Comparison of ENCODE assay signal across 25 cellular contexts in the genomic region with DNA sequence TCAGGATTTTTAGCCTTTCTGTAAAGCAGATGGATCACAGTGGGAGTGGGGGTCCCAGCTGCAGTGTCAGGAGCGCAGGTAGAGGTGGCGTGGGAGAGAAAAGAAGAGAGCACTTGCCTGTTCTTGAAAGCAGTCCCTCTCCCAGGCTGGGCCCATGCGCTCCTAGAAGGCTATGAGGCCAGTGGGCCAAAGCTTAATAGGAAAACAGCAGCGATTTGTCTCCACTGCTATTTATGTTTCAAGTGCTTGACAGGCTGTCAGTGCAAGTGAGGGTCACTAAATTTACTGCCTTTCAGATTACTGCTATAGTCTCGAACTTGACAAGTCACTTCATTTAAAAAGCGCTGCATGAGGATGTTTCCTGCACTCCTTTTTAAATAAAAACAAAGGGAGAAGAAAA.
"Had no signal": no experiment of that assay in that cellular context is flagged by ENCODE, and none has a peak within 500 bp of the region (broad histone marks: within the 10 kb centered on the region; RNA-seq: fewer than 3 reads in every experiment).

No MANE protein-coding gene starts in this region.

- H3K36me3 ChIP-seq: brain microvascular endothelial cell, gastrocnemius medialis, heart left ventricle, neutrophil, tibial nerve, uterus had no signal

- H3K4me3 Mint-ChIP-seq: activated B cell treated with CpG ODN at 0.5 μM for 24 hours; activated CD4-positive, alpha-beta T cell treated with anti-CD3 and anti-CD28 coated beads, Interleukin-2, amount 10 ng/mL, durations not matched to agents 24 days and 14 days; activated CD8-positive, alpha-beta T cell treated with anti-CD3 and anti-CD28 coated beads, Interleukin-2, amount 10 ng/mL, durations not matched to agents 7 days and 5 days; activated naive CD8-positive, alpha-beta T cell treated with anti-CD3 and anti-CD28 coated beads for 36 hours; effector memory CD8-positive, alpha-beta T cell; naive B cell; T-helper 1 cell treated with Interleukin-12 subunit alpha and Interleukin-12 subunit beta and Interleukin-4 antibody, amounts not matched to agents 30 μg/mL and 1 μg/mL, for 36 hours had no signal

- H3K4me1 ChIP-seq: gastrocnemius medialis, heart left ventricle had no signal

- H3K9me3 ChIP-seq: gastrocnemius medialis, heart left ventricle, neutrophil, tibial nerve, uterus had no signal

- H3K36me3 Mint-ChIP-seq: activated naive CD8-positive, alpha-beta T cell treated with anti-CD3 and anti-CD28 coated beads for 36 hours; naive B cell had no signal

- H3K27me3 ChIP-seq: brain microvascular endothelial cell, gastrocnemius medialis, neutrophil, tibial nerve, uterus had no signal

- H3K4me3 ChIP-seq: gastrocnemius medialis, heart left ventricle, skin epidermis, tibial nerve, uterus had no signal

- H3K4me1 Mint-ChIP-seq: activated B cell treated with CpG ODN at 0.5 μM for 24 hours; activated CD4-positive, alpha-beta T cell treated with anti-CD3 and anti-CD28 coated beads, Interleukin-2, amount 10 ng/mL, durations not matched to agents 24 days and 14 days; activated naive CD8-positive, alpha-beta T cell treated with anti-CD3 and anti-CD28 coated beads for 36 hours; naive B cell had no signal

- H3K27ac ChIP-seq: brain microvascular endothelial cell, gastrocnemius medialis, heart left ventricle, neutrophil, skin epidermis, tibial nerve, uterus had no signal

- H3K9me3 Mint-ChIP-seq: activated B cell treated with CpG ODN at 0.5 μM for 24 hours; activated CD4-positive, alpha-beta T cell treated with anti-CD3 and anti-CD28 coated beads, Interleukin-2, amount 10 ng/mL, durations not matched to agents 24 days and 14 days; activated naive CD8-positive, alpha-beta T cell treated with anti-CD3 and anti-CD28 coated beads for 36 hours; effector memory CD8-positive, alpha-beta T cell; T-helper 1 cell treated with Interleukin-12 subunit alpha and Interleukin-12 subunit beta and Interleukin-4 antibody, amounts not matched to agents 30 μg/mL and 1 μg/mL, for 36 hours had no signal

- DNase-seq: activated B cell treated with CpG ODN at 0.5 μM for 24 hours; activated CD4-positive, alpha-beta T cell treated with anti-CD3 and anti-CD28 coated beads, Interleukin-2, amount 10 ng/mL, durations not matched to agents 24 days and 14 days; activated CD8-positive, alpha-beta memory T cell treated with anti-CD3 and anti-CD28 coated beads, Interleukin-2, amount 50 U/mL, for 48 hours; activated CD8-positive, alpha-beta T cell treated with anti-CD3 and anti-CD28 coated beads, Interleukin-2, amount 10 ng/mL, durations not matched to agents 7 days and 5 days; activated naive CD8-positive, alpha-beta T cell treated with anti-CD3 and anti-CD28 coated beads for 36 hours; amygdala; brain microvascular endothelial cell; dermis blood vessel endothelial cell; effector memory CD8-positive, alpha-beta T cell; gastrocnemius medialis; heart left ventricle; islet precursor cell; naive B cell; posterior cingulate gyrus; right cardiac atrium; stimulated activated CD4-positive, alpha-beta T cell treated with anti-CD3 and anti-CD28 coated beads, Interleukin-15, amount 100 ng/mL, for 24 hours; stimulated activated CD4-positive, alpha-beta T cell treated with anti-CD3 and anti-CD28 coated beads, Interleukin-4, amount 100 ng/mL, for 1 hour; stimulated activated naive CD4-positive, alpha-beta T cell; substantia nigra; uterus had no signal

- ATAC-seq: activated CD8-positive, alpha-beta T cell treated with anti-CD3 and anti-CD28 coated beads, Interleukin-2, amount 10 ng/mL, durations not matched to agents 7 days and 5 days; effector memory CD8-positive, alpha-beta T cell; gastrocnemius medialis; left lobe of liver had no signal

- H3K27ac Mint-ChIP-seq: activated B cell treated with CpG ODN at 0.5 μM for 24 hours; activated CD4-positive, alpha-beta T cell treated with anti-CD3 and anti-CD28 coated beads, Interleukin-2, amount 10 ng/mL, durations not matched to agents 24 days and 14 days; activated CD8-positive, alpha-beta T cell treated with anti-CD3 and anti-CD28 coated beads, Interleukin-2, amount 10 ng/mL, durations not matched to agents 7 days and 5 days; activated naive CD8-positive, alpha-beta T cell treated with anti-CD3 and anti-CD28 coated beads for 36 hours; effector memory CD8-positive, alpha-beta T cell; naive B cell; T-helper 1 cell treated with Interleukin-12 subunit alpha and Interleukin-12 subunit beta and Interleukin-4 antibody, amounts not matched to agents 30 μg/mL and 1 μg/mL, for 36 hours had no signal
